ENCODE assay signal across 16 cellular contexts in genomic region chr13:25659091-25659502, GRCh38.
A peak's percentile ranks its signal among the peaks of the same experiment; 100 is the strongest.
DNase-seq lines count a peak whose midpoint lies in the region; ATAC-seq and TF ChIP-seq lines count a peak whose summit lies in the region.
"Had no signal": no experiment of that assay in that cellular context is flagged by ENCODE, and none has a peak within 500 bp of the region (broad histone marks: within the 10 kb centered on the region; RNA-seq: fewer than 3 reads in every experiment).

No MANE protein-coding gene starts in this region.

- no peak overlapping the region for H3K9ac ChIP-seq in mammary epithelial cell (ENCODE audit: insufficient read depth, low read length)

- CTCF ChIA-PET in mammary epithelial cell (lab: Charles Lee; ENCODE audit: low non-redundant PET), result no interaction called here
- CTCF ChIA-PET in MCF 10A (lab: Yijun Ruan, JAX), result interaction anchor here (0.7 to 1.4 kb wide), 5 partner anchors 14 to 96 kb away, joined by 3 to 4 read pairs (median 3); no protein-coding TSS in a partner anchor

- no peak for ATAC-seq in GM19328 (IDR thresholded peaks at IDR 0.05; ENCODE audit: unreplicated experiment)
- ATAC-seq: activated CD8-positive, alpha-beta T cell treated with anti-CD3 and anti-CD28 coated beads for 36 hours; body of pancreas; HCT116; lower lobe of right lung had no signal

- no peaks in the 10 kb centered on the region for H3K9me3 Mint-ChIP-seq in MCF 10A (ENCODE audit: unreplicated experiment)
- H3K9me3 Mint-ChIP-seq in type B pancreatic cell, result no peaks in the 10 kb centered on the region
- H3K9me3 Mint-ChIP-seq: activated CD8-positive, alpha-beta T cell treated with anti-CD3 and anti-CD28 coated beads for 36 hours had no signal

- H3K4me1 Mint-ChIP-seq in MCF 10A (ENCODE audit: insufficient read depth, unreplicated experiment), result peaks cover 14% of the 10 kb centered on the region
- peaks cover 19% of the 10 kb centered on the region for H3K4me1 Mint-ChIP-seq in type B pancreatic cell (ENCODE audit: unreplicated experiment)

- peak; percentile 31 for DNase-seq in mammary epithelial cell
- no peak for DNase-seq in MCF 10A (ENCODE audit: unreplicated experiment)
- peak; percentile 41 for DNase-seq in NCI-H345 treated with DMSO at 0.1 percent for 48 hours (lab: John Stamatoyannopoulos, UW; ENCODE audit: unreplicated experiment)
- peak; percentile 40 for DNase-seq in epithelial cell of esophagus (ENCODE audit: low read depth)
- no peak for DNase-seq in type B pancreatic cell (ENCODE audit: extremely low spot score, unreplicated experiment)
- DNase-seq in NCI-H69 (lab: John Stamatoyannopoulos, UW), result no peak
- DNase-seq in caudate nucleus (lab: John Stamatoyannopoulos, UW), result no peak
- DNase-seq: activated CD8-positive, alpha-beta T cell treated with anti-CD3 and anti-CD28 coated beads for 36 hours; activated effector memory CD4-positive, alpha-beta T cell treated with anti-CD3 and anti-CD28 coated beads, Interleukin-2, amount 50 U/mL, for 16 hours; body of pancreas; lower lobe of right lung; Right ventricle myocardium superior; testis had no signal

- no peaks in the 10 kb centered on the region for H3K36me3 ChIP-seq in mammary epithelial cell (ENCODE audit: insufficient read depth, low read length)
- H3K36me3 ChIP-seq: lower lobe of right lung had no signal

- peak overlapping the region; percentile 1 for H3K4me2 ChIP-seq in mammary epithelial cell (ENCODE audit: insufficient read depth, low read depth, low read length)

- in situ Hi-C loops in mammary epithelial cell (cut with MboI; ENCODE audit: low sequenced_read_pairs in 2 of 2), result no loop called here

- no peaks in the 10 kb centered on the region for H3K79me2 ChIP-seq in mammary epithelial cell (ENCODE audit: insufficient read depth, low read length)

- dilution Hi-C loops in mammary epithelial cell (cut with HindIII; ENCODE audit: low sequenced_read_pairs), result no loop called here

- intact Hi-C loops in mammary epithelial cell (cut with micrococcal nuclease) (no loop called here), MCF 10A (cut with micrococcal nuclease) (no loop called here)

- H3K27me3 Mint-ChIP-seq in MCF 10A (ENCODE audit: insufficient read depth, unreplicated experiment) (no peaks in the 10 kb centered on the region), type B pancreatic cell (no peaks in the 10 kb centered on the region)

- H3K27ac ChIP-seq in mammary epithelial cell (ENCODE audit: insufficient read depth, low read depth, low read length) (no peak overlapping the region), caudate nucleus (ENCODE audit: low read depth, low read length) (no peak overlapping the region)
- H3K27ac ChIP-seq: body of pancreas, HL-60, lower lobe of right lung, testis had no signal

- H3K27me3 ChIP-seq in mammary epithelial cell (ENCODE audit: insufficient read depth, low read length), result no peaks in the 10 kb centered on the region
- H3K27me3 ChIP-seq: body of pancreas, testis had no signal

- H3K9me3 ChIP-seq in mammary epithelial cell (replicated peaks; ENCODE audit: insufficient read depth, low read length), result no peaks in the 10 kb centered on the region
- H3K9me3 ChIP-seq: body of pancreas, lower lobe of right lung, testis had no signal

- H2AFZ ChIP-seq in mammary epithelial cell (ENCODE audit: low read depth, low read length), result peak overlapping the region; percentile 29

- 4% methylated on average over 7 of the region's 9 CpGs for WGBS in mammary epithelial cell (ENCODE audit: low coverage, missing lambda C conversion rate)

- H3K4me1 ChIP-seq in mammary epithelial cell (ENCODE audit: insufficient read depth, low read length), result no peaks in the 10 kb centered on the region
- H3K4me1 ChIP-seq: lower lobe of right lung, testis had no signal

- no TSS peak for BruUV-seq in mammary epithelial cell (replicated peaks; lab: Mats Ljungman, UMichigan)
- BruUV-seq in MCF 10A (replicated peaks; lab: Mats Ljungman, UMichigan), result no TSS peak

- no peaks in the 10 kb centered on the region for H4K20me1 ChIP-seq in mammary epithelial cell (ENCODE audit: insufficient read depth, low read length)

- TF ChIP-seq CTCF in mammary epithelial cell (conservative IDR thresholded peaks at IDR 0.05 in 1 of 2, IDR thresholded peaks at IDR 0.05 in 1 of 2; ENCODE audit: extremely low read depth in 1 of 2, insufficient read depth in 1 of 2, low read depth in 1 of 2, low read length in 2 of 2) (no peak), MCF 10A (IDR thresholded peaks at IDR 0.05; ENCODE audit: unreplicated experiment) (no peak), epithelial cell of esophagus (IDR thresholded peaks at IDR 0.05; ENCODE audit: insufficient read depth, low read depth, low read length, missing control alignments) (no peak), type B pancreatic cell (conservative IDR thresholded peaks at IDR 0.05) (peak; percentile 26)

- no peak overlapping the region for H3K4me3 Mint-ChIP-seq in MCF 10A (ENCODE audit: unreplicated experiment)
- H3K4me3 Mint-ChIP-seq in type B pancreatic cell, result no peak overlapping the region
- H3K4me3 Mint-ChIP-seq: activated CD8-positive, alpha-beta T cell treated with anti-CD3 and anti-CD28 coated beads for 36 hours had no signal

- no peak overlapping the region for H3K4me3 ChIP-seq in mammary epithelial cell (replicated peaks in 1 of 3; ENCODE audit: insufficient read depth in 1 of 3, low read depth in 2 of 3, low read length in 3 of 3)
- H3K4me3 ChIP-seq in epithelial cell of esophagus (ENCODE audit: low read length), result no peak overlapping the region
- H3K4me3 ChIP-seq: body of pancreas, lower lobe of right lung, testis had no signal

- H3K27ac Mint-ChIP-seq in MCF 10A (ENCODE audit: low read depth, unreplicated experiment) (no peak overlapping the region), type B pancreatic cell (peak overlapping the region; percentile 32)
- H3K27ac Mint-ChIP-seq: activated CD8-positive, alpha-beta T cell treated with anti-CD3 and anti-CD28 coated beads for 36 hours had no signal

- H3K36me3 Mint-ChIP-seq in MCF 10A (ENCODE audit: insufficient read depth, unreplicated experiment) (no peaks in the 10 kb centered on the region), type B pancreatic cell (no peaks in the 10 kb centered on the region)

- POLR2A ChIA-PET in MCF 10A (lab: Yijun Ruan, JAX), result interaction anchor here (0.6 to 0.7 kb wide), 3 partner anchors 11 to 243 kb away, joined by 3 to 4 read pairs (median 3); no protein-coding TSS in a partner anchor

Comparison
In these comparisons a context has a peak if more than half of its experiments do, and no peak if none do; other contexts are left out.
1. DNase-seq: peak in mammary epithelial cell (single experiment), NCI-H345 treated with DMSO at 0.1 percent for 48 hours (single experiment) and epithelial cell of esophagus (single experiment); none in MCF 10A (single experiment), type B pancreatic cell (single experiment), NCI-H69 (single experiment) and caudate nucleus (0 of 61).